In genomic region chr5:122907238-122907637, GRCh38 we compare ENCODE assay signal across 16 cellular contexts.
DNase-seq lines count a peak whose midpoint lies in the region; ATAC-seq, FAIRE-seq and TF ChIP-seq lines count a peak whose summit lies in the region.
"Had no signal": no experiment of that assay in that cellular context is flagged by ENCODE, and none has a peak within 500 bp of the region (broad histone marks: within the 10 kb centered on the region; RNA-seq: fewer than 3 reads in every experiment).

No MANE protein-coding gene starts in this region.

- H3K27me3 ChIP-seq in PC-9 (ENCODE audit: insufficient read depth, low read depth): no peaks in the 10 kb centered on the region
- H3K27me3 ChIP-seq in trophoblast cell (ENCODE audit: insufficient read depth, low read length): no peaks in the 10 kb centered on the region
- no peaks in the 10 kb centered on the region for H3K27me3 ChIP-seq in body of pancreas

- TF ChIP-seq POLR2A in body of pancreas (IDR thresholded peaks at IDR 0.05): no peak

- peak; percentile 79 for DNase-seq in ELF-1 (ENCODE audit: low read depth, low spot score)
- peak; percentile 47 to 72 for DNase-seq in PC-9
- DNase-seq in trophoblast cell: peak; percentile 72 to 84
- DNase-seq in ecto neural progenitor cell (ENCODE audit: low spot score): no peak
- DNase-seq in NCI-H345 treated with DMSO at 0.1 percent for 48 hours (lab: John Stamatoyannopoulos, UW; ENCODE audit: unreplicated experiment): no peak
- DNase-seq in NK-92 treated with Interleukin-12 subunit alpha and Interleukin-12 subunit beta, amount 100 ng/mL, for 24 hours (lab: John Stamatoyannopoulos, UW): no peak
- DNase-seq in body of pancreas: no peak
- DNase-seq: activated CD4-positive, CD25-positive, alpha-beta regulatory T cell treated with anti-CD3 and anti-CD28 coated beads, Interleukin-2, amount 50 U/mL, for 72 hours; activated T-cell treated with anti-CD3 and anti-CD28 coated beads, Interleukin-2, amount 50 U/mL, for 4 hours; amygdala; CD4-positive, alpha-beta memory T cell; immature natural killer cell; NCI-H1436; stimulated activated CD4-positive, alpha-beta T cell treated with anti-CD3 and anti-CD28 coated beads, Interleukin-4, amount 100 ng/mL, for 24 hours had no signal

- POLR2A ChIA-PET in PC-9 (lab: Charles Lee; ENCODE audit: unreplicated experiment): no interaction called here

- no CpG with 5 or more reads among the region's 4 CpGs for WGBS in trophoblast cell (ENCODE audit: extremely low coverage, insufficient coverage, insufficient read length)
- 77 to 81% methylated on average over 4 of the region's 4 CpGs for WGBS in body of pancreas, 2 donors

- H4K91ac ChIP-seq in trophoblast cell (ENCODE audit: low read depth, low read length): no peak overlapping the region

- CTCF ChIA-PET in PC-9 (lab: Charles Lee): no interaction called here

- H3K9me3 ChIP-seq in PC-9 (ENCODE audit: insufficient read depth, low read depth): no peaks in the 10 kb centered on the region
- no peaks in the 10 kb centered on the region for H3K9me3 ChIP-seq in trophoblast cell (ENCODE audit: insufficient read depth, low read depth, low read length)
- no peaks in the 10 kb centered on the region for H3K9me3 ChIP-seq in body of pancreas

- peak; percentile 84 for FAIRE-seq in endometrium (lab: Jason Lieb, UNC)
- FAIRE-seq: endothelial cell of umbilical vein had no signal

- H4K20me1 ChIP-seq in PC-9 (ENCODE audit: insufficient read depth): no peaks in the 10 kb centered on the region

- no peak overlapping the region for H3K18ac ChIP-seq in trophoblast cell (ENCODE audit: low read length)

- H4K12ac ChIP-seq in trophoblast cell (ENCODE audit: low read depth, low read length): no peak overlapping the region

- no peak overlapping the region for H3K9ac ChIP-seq in trophoblast cell (ENCODE audit: low read length)

- no peak overlapping the region for H4K8ac ChIP-seq in trophoblast cell (ENCODE audit: low read depth, low read length)

- H2BK120ac ChIP-seq in trophoblast cell (ENCODE audit: insufficient read depth, low read length, poor library complexity): no peak overlapping the region

- no peak overlapping the region for H3K4ac ChIP-seq in trophoblast cell (ENCODE audit: low read depth, low read length)

- intact Hi-C loops in PC-9 (cut with micrococcal nuclease; ENCODE audit: unreplicated experiment) (loop anchor here (10.0 kb wide), 2 partner anchors 128 to 132 kb away; partner anchors contain the start of genes PPIC and SNX2), body of pancreas (cut with DNase I) (loop anchor here (10.0 kb wide), 1 partner anchor 98 kb away; no protein-coding TSS in a partner anchor)

- no peak overlapping the region for H3K14ac ChIP-seq in trophoblast cell (ENCODE audit: low read length)

- no peaks in the 10 kb centered on the region for H3F3A ChIP-seq in PC-9 (ENCODE audit: insufficient read depth, low read depth)

- H3K4me2 ChIP-seq in PC-9 (0 out of 2 replicates have a peak overlapping the region, but pooled peaks have one; percentile 6), trophoblast cell (ENCODE audit: low read length) (no peak overlapping the region)

- no TSS peak for BruUV-seq in PC-9 (replicated peaks; lab: Mats Ljungman, UMichigan)

- H3K4me3 ChIP-seq in PC-9 (no peak overlapping the region), trophoblast cell (ENCODE audit: low read depth, low read length) (no peak overlapping the region), body of pancreas (no peak overlapping the region)

- peaks cover 18% of the 10 kb centered on the region for H3K79me1 ChIP-seq in trophoblast cell (ENCODE audit: low read length)

- H2BK12ac ChIP-seq in trophoblast cell (ENCODE audit: low read length): no peak overlapping the region

- no peak overlapping the region for H3K23ac ChIP-seq in trophoblast cell (ENCODE audit: low read length)

- H3K36me3 ChIP-seq in PC-9 (ENCODE audit: low read depth) (no peaks in the 10 kb centered on the region), trophoblast cell (ENCODE audit: control insufficient read depth in 1 of 2, insufficient read depth in 2 of 2, low read length in 2 of 2) (no peaks in the 10 kb centered on the region), body of pancreas (replicated peaks in 1 of 2; ENCODE audit: insufficient read depth in 1 of 2, low read depth in 2 of 2) (no peaks in the 10 kb centered on the region)

- no peaks in the 10 kb centered on the region for H3K9me2 ChIP-seq in PC-9 (ENCODE audit: insufficient read depth)

- no peak for ATAC-seq in body of pancreas
- ATAC-seq: activated T-cell treated with anti-CD3 and anti-CD28 coated beads, Interleukin-2, amount 50 U/mL, for 4 hours had no signal

- no peaks in the 10 kb centered on the region for H3K79me2 ChIP-seq in PC-9 (ENCODE audit: low read depth)
- peaks cover 3% of the 10 kb centered on the region for H3K79me2 ChIP-seq in trophoblast cell (ENCODE audit: control insufficient read depth, insufficient read depth, low read length, poor library complexity)

- H3K4me1 ChIP-seq in PC-9 (replicated peaks; ENCODE audit: insufficient read depth) (peaks cover 15% of the 10 kb centered on the region), trophoblast cell (ENCODE audit: control insufficient read depth in 1 of 2, insufficient read depth in 2 of 2, low read length in 2 of 2) (peaks cover 18 to 32% of the 10 kb centered on the region in 2 experiments), body of pancreas (no peaks in the 10 kb centered on the region)

- H3K27ac ChIP-seq in PC-9 (peak overlapping the region; percentile 40), trophoblast cell (ENCODE audit: low read depth, low read length) (no peak overlapping the region), body of pancreas (no peak overlapping the region)

- no peak overlapping the region for H2BK5ac ChIP-seq in trophoblast cell (ENCODE audit: low read depth, low read length, poor library complexity)

- H2AFZ ChIP-seq in PC-9 (no peak overlapping the region), trophoblast cell (ENCODE audit: insufficient read depth, low read length, poor library complexity) (no peak overlapping the region)

- H2AK5ac ChIP-seq in trophoblast cell (ENCODE audit: low read length): no peak overlapping the region

- TF ChIP-seq CTCF in PC-9 (conservative IDR thresholded peaks at IDR 0.05): no peak
- TF ChIP-seq CTCF in body of pancreas (IDR thresholded peaks at IDR 0.05): no peak

Comparison
In these comparisons a context has a peak if more than half of its experiments do, and no peak if none do; other contexts are left out.
1. DNase-seq: peak in ELF-1 (single experiment), PC-9 (2 of 2) and trophoblast cell (2 of 2); none in ecto neural progenitor cell (single experiment), NCI-H345 treated with DMSO at 0.1 percent for 48 hours (single experiment), NK-92 treated with Interleukin-12 subunit alpha and Interleukin-12 subunit beta, amount 100 ng/mL, for 24 hours (single experiment) and body of pancreas (0 of 4).